In the genomic region with DNA sequence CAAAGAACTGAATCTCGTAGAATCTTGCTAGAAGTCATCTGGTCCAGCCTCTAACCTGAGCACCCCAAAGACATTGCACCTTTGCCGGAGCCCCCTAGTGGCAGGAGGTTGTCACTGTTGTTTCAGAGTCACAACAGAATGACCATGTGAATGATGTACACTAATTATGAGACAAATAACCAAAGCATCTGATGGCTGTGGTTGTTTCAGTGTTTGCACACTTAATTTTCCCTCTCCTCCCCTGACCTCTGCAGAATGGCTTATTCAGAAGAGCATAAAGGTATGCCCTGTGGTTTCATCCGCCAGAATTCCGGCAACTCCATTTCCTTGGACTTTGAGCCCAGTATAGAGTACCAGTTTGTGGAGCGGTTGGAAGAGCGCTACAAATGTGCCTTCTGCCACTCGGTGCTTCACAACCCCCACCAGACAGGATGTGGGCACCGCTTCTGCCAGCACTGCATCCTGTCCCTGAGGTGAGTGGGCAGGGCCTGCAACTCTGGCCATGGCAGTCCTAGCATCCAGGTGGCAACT, we compare ENCODE assay signal across 8 cellular contexts. TPM values are rescaled to one million over a fixed set of nuclear protein-coding genes. Genes with fewer than 3 reads are reported as not detected.
DNase-seq lines count a peak whose midpoint lies in the region; ATAC-seq and TF ChIP-seq lines count a peak whose summit lies in the region.

No MANE protein-coding gene starts in this region.

- H3K4me3 ChIP-seq in GM06990 (replicated peaks; ENCODE audit: low read depth, low read length) (no peak overlapping the region), prostate gland (no peak overlapping the region)

- H3K27ac Mint-ChIP-seq in IgD-negative memory B cell = peak overlapping the region; percentile 21 to 89 (median 51)

- no peaks in the 10 kb centered on the region for H3K9me3 ChIP-seq in prostate gland

- no peak overlapping the region for H3K27ac ChIP-seq in prostate gland

- peaks cover 44 to 49% (median 49%) of the 10 kb centered on the region in 3 donors for H3K4me1 Mint-ChIP-seq in IgD-negative memory B cell

- TF ChIP-seq POLR2A in prostate gland (IDR thresholded peaks at IDR 0.05) = no peak

- no peaks in the 10 kb centered on the region for H3K27me3 Mint-ChIP-seq in IgD-negative memory B cell

- H3K4me1 ChIP-seq in prostate gland (replicated peaks) = no peaks in the 10 kb centered on the region

- H3K9me3 Mint-ChIP-seq in IgD-negative memory B cell = peaks cover 0 to 4% (median 0%) of the 10 kb centered on the region in 3 donors

- DNase-seq in GM06990 (ENCODE audit: extremely low read depth, insufficient read length) (peak; percentile 30), prostate gland (ENCODE audit: low spot score) (peak; percentile 34), MV-4-11 (lab: John Stamatoyannopoulos, UW) (no peak), COR-L47 (lab: John Stamatoyannopoulos, UW) (no peak)
- peak; percentile 69 for DNase-seq in activated CD4-positive, CD25-positive, alpha-beta regulatory T cell treated with anti-CD3 and anti-CD28 coated beads, Interleukin-2, amount 50 U/mL, for 72 hours
- peak; percentile 44 for DNase-seq in effector CD4-positive, alpha-beta T cell

- peaks cover 10% of the 10 kb centered on the region for H3K36me3 ChIP-seq in GM06990 (ENCODE audit: control insufficient read depth, insufficient read depth, low read length)
- no peaks in the 10 kb centered on the region for H3K36me3 ChIP-seq in prostate gland

- peak; percentile 85 for ATAC-seq in GM21515 (IDR thresholded peaks at IDR 0.05; ENCODE audit: unreplicated experiment)

- 85% methylated on average over 8 of the region's 8 CpGs for WGBS in prostate gland

- H3K36me3 Mint-ChIP-seq in IgD-negative memory B cell = peaks cover 7% of the 10 kb centered on the region

- TF ChIP-seq CTCF in GM06990 (IDR thresholded peaks at IDR 0.05; ENCODE audit: insufficient read depth, low read length, poor library complexity, severe bottlenecking) (peak; percentile 86), prostate gland (IDR thresholded peaks at IDR 0.05) (peak; percentile 11 to 63 (median 61))

- intact Hi-C loops in prostate gland (cut with DNase I) = no loop called here

- H3K27me3 ChIP-seq in GM06990 (replicated peaks; ENCODE audit: control insufficient read depth, insufficient read depth, low read length) (no peaks in the 10 kb centered on the region), prostate gland (replicated peaks; ENCODE audit: insufficient read depth) (no peaks in the 10 kb centered on the region)

- peak overlapping the region; percentile 54 to 95 (median 79) for H3K4me3 Mint-ChIP-seq in IgD-negative memory B cell

RNA-seq across cellular contexts. Expression of gene TRAF5, which starts 26.4 kb away (rescaled TPM):
- polyA plus RNA-seq in IgD-negative memory B cell = 78.6 TPM
- total RNA-seq in prostate gland = 10 to 100 TPM in 1 of 2 donors, 1 to 10 TPM in 1; 8.0 to 12.6 TPM

Comparison
In these comparisons a context has a peak if more than half of its experiments do, and no peak if none do; other contexts are left out.
1. DNase-seq: peak in GM06990 (single experiment), activated CD4-positive, CD25-positive, alpha-beta regulatory T cell treated with anti-CD3 and anti-CD28 coated beads, Interleukin-2, amount 50 U/mL, for 72 hours (single experiment), effector CD4-positive, alpha-beta T cell (single experiment) and prostate gland (single experiment); none in MV-4-11 (single experiment) and COR-L47 (single experiment).